ENCODE assay signal across 12 cellular contexts in the genomic region with DNA sequence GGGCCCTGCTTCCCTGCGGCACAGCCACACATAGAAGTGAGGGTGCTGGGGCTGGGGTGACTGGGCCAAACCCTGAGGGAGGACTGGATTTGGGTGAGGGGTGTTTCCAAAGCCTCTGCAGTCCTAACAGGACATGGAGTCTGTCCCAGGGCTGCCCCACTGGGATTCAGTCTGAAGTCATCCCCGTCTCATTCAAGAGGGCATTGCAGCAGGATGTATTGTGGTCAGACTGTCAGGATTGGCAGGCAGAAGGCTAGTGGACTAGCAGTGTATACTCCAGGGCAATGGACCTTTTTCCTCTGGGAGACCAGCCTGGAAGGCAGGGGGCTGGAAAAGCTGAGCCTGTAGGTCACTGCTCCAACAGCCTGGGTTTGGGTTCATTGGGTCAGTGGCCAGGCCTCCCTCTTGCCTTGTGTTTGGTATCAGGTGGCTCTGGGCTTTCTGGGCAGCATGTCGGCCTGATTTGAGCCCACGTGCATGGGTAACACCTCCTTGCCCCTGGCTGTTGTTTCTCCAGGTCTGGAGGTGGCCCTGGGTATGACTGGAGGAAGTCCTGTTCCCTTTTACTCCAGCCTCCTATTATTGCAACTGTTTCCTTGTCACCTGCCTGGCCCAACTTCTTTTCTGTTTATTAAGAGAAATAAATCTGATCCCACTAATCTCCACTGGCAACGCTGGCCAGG. TPM values are rescaled to one million over a fixed set of nuclear protein-coding genes. Genes with fewer than 3 reads are reported as not detected.
DNase-seq lines count a peak whose midpoint lies in the region; ATAC-seq and TF ChIP-seq lines count a peak whose summit lies in the region.
"Had no signal": no experiment of that assay in that cellular context is flagged by ENCODE, and none has a peak within 500 bp of the region (broad histone marks: within the 10 kb centered on the region; RNA-seq: fewer than 3 reads in every experiment).

No MANE protein-coding gene starts in this region.

- WGBS in SK-N-SH (ENCODE audit: low lambda C conversion rate) = 50% methylated on average over 1 of the region's 5 CpGs

- H3K4me2 ChIP-seq in SK-N-SH = peak overlapping the region; percentile 95; the same call in 1 of the 2 replicates

- DNase-seq in Daoy (ENCODE audit: low read depth) = peak; percentile 58
- DNase-seq in SK-N-SH = no peak
- no peak for DNase-seq in foreskin keratinocyte
- no peak for DNase-seq in progenitor cell of endocrine pancreas (ENCODE audit: low spot score, unreplicated experiment)
- no peak for DNase-seq in central memory CD4-positive, alpha-beta T cell
- DNase-seq in G401 (ENCODE audit: low spot score) = no peak
- DNase-seq in GOT3 (lab: John Stamatoyannopoulos, UW) = no peak
- DNase-seq: activated gamma-delta T cell, DMS153, NCI-H1436 had no signal

- H2AFZ ChIP-seq in SK-N-SH (ENCODE audit: low read depth) = no peak overlapping the region

- no peaks in the 10 kb centered on the region for H4K20me1 ChIP-seq in SK-N-SH (ENCODE audit: insufficient read depth)

- peak overlapping the region in 1 of 2 experiments; percentile 64; a peak in 1 of 4 replicates for H3K4me3 ChIP-seq in SK-N-SH (ENCODE audit: low read depth in 2 of 2, low read length in 1 of 2)

- ATAC-seq in foreskin keratinocyte = no peak
- no peak for ATAC-seq in activated T-helper 17 cell treated with anti-CD3 and anti-CD28 coated beads, Interleukin-2, amount 50 U/mL, for 72 hours (replicated peaks)

- H3F3A ChIP-seq in SK-N-SH (replicated peaks; ENCODE audit: insufficient read depth) = peaks cover 3% of the 10 kb centered on the region

- H3K4me1 Mint-ChIP-seq in progenitor cell of endocrine pancreas (ENCODE audit: low read depth) = peaks cover 14% of the 10 kb centered on the region
- no peaks in the 10 kb centered on the region for H3K4me1 Mint-ChIP-seq in activated T-helper 17 cell treated with anti-CD3 and anti-CD28 coated beads, Interleukin-2, amount 50 U/mL, for 72 hours

- CTCF ChIA-PET in SK-N-SH (lab: Yijun Ruan, JAX) = interaction anchor here (1.2 to 3.3 kb wide), 5 partner anchors 12 to 31 kb away, joined by 3 to 14 read pairs (median 11); no protein-coding TSS in a partner anchor

- H3K27me3 ChIP-seq in SK-N-SH (ENCODE audit: insufficient read depth) = no peaks in the 10 kb centered on the region
- no peaks in the 10 kb centered on the region for H3K27me3 ChIP-seq in foreskin keratinocyte
- H3K27me3 ChIP-seq: heart left ventricle had no signal

- H3K4me1 ChIP-seq in SK-N-SH (ENCODE audit: control insufficient read depth in 1 of 2, insufficient read depth in 2 of 2, low read depth in 1 of 2, low read length in 1 of 2) (peaks cover 0 to 23% of the 10 kb centered on the region in 2 experiments; a peak in 1 of 4 replicates), foreskin keratinocyte (no peaks in the 10 kb centered on the region)

- no peak for TF ChIP-seq EP300 in SK-N-SH (IDR thresholded peaks at IDR 0.05; ENCODE audit: borderline replicate concordance in 1 of 2, low read depth in 1 of 2, low read length in 1 of 2)

- peak overlapping the region; percentile 84 for H3K4me3 Mint-ChIP-seq in progenitor cell of endocrine pancreas (ENCODE audit: low read depth)
- no peak overlapping the region for H3K4me3 Mint-ChIP-seq in activated T-helper 17 cell treated with anti-CD3 and anti-CD28 coated beads, Interleukin-2, amount 50 U/mL, for 72 hours

- H3K9me2 ChIP-seq in SK-N-SH = no peaks in the 10 kb centered on the region

- H3K36me3 Mint-ChIP-seq in progenitor cell of endocrine pancreas (ENCODE audit: insufficient read depth) = peaks cover 8% of the 10 kb centered on the region
- no peaks in the 10 kb centered on the region for H3K36me3 Mint-ChIP-seq in activated T-helper 17 cell treated with anti-CD3 and anti-CD28 coated beads, Interleukin-2, amount 50 U/mL, for 72 hours (ENCODE audit: low read depth)

- TF ChIP-seq CTCF in SK-N-SH (IDR thresholded peaks at IDR 0.05) = no peak
- TF ChIP-seq CTCF in foreskin keratinocyte (conservative IDR thresholded peaks at IDR 0.05) = no peak
- TF ChIP-seq CTCF in progenitor cell of endocrine pancreas (IDR thresholded peaks at IDR 0.05; ENCODE audit: unreplicated experiment) = no peak

- H3K9me3 ChIP-seq in SK-N-SH = no peaks in the 10 kb centered on the region
- H3K9me3 ChIP-seq: heart left ventricle had no signal

- no peaks in the 10 kb centered on the region for H3K36me3 ChIP-seq in SK-N-SH (replicated peaks in 1 of 2; ENCODE audit: control insufficient read depth in 1 of 2, insufficient read depth in 2 of 2, low read length in 1 of 2)
- H3K36me3 ChIP-seq: heart left ventricle had no signal

- H3K9ac ChIP-seq in SK-N-SH = no peak overlapping the region

- H3K27me3 Mint-ChIP-seq in progenitor cell of endocrine pancreas = no peaks in the 10 kb centered on the region
- peaks cover 8% of the 10 kb centered on the region for H3K27me3 Mint-ChIP-seq in activated T-helper 17 cell treated with anti-CD3 and anti-CD28 coated beads, Interleukin-2, amount 50 U/mL, for 72 hours

- no peak for TF ChIP-seq RAD21 in SK-N-SH (IDR thresholded peaks at IDR 0.05; ENCODE audit: low read length)

- H3K9me3 Mint-ChIP-seq in progenitor cell of endocrine pancreas (ENCODE audit: low read depth) = no peaks in the 10 kb centered on the region
- H3K9me3 Mint-ChIP-seq in activated T-helper 17 cell treated with anti-CD3 and anti-CD28 coated beads, Interleukin-2, amount 50 U/mL, for 72 hours = no peaks in the 10 kb centered on the region

- H3K27ac ChIP-seq in SK-N-SH (ENCODE audit: low read depth in 2 of 2, low read length in 1 of 2) = no peak overlapping the region
- peak overlapping the region; percentile 2 for H3K27ac ChIP-seq in foreskin keratinocyte

- peak overlapping the region; percentile 95 for H3K27ac Mint-ChIP-seq in progenitor cell of endocrine pancreas
- no peak overlapping the region for H3K27ac Mint-ChIP-seq in activated T-helper 17 cell treated with anti-CD3 and anti-CD28 coated beads, Interleukin-2, amount 50 U/mL, for 72 hours

- peaks cover 6% of the 10 kb centered on the region; the same call in 1 of the 2 replicates for H3K79me2 ChIP-seq in SK-N-SH (ENCODE audit: insufficient read depth)

- POLR2A ChIA-PET in SK-N-SH (lab: Yijun Ruan, JAX) = no interaction called here

- in situ Hi-C loops in G401 (cut with HindIII; ENCODE audit: low sequenced_read_pairs) = no loop called here

TF ChIP-seq in SK-N-SH, 30 proteins besides CTCF, POLR2A, EP300 and RAD21:
- TF ChIP-seq NFIC (IDR thresholded peaks at IDR 0.05; ENCODE audit: borderline replicate concordance) (no peak), FOXJ3 (CRISPR knock-in tag; IDR thresholded peaks at IDR 0.05) (no peak)

RNA-seq across cellular contexts. Expression of gene SYNC, which starts 41.0 kb away (rescaled TPM):
- total RNA-seq in Daoy (2014; rRNA removed; shearing (Covaris generic)) = 52.8 and 63.1 TPM in 2 replicates
- 25.6 and 32.0 TPM in 2 replicates for polyA plus RNA-seq in SK-N-SH (2012; rRNA removed)
- 40.4 and 45.3 TPM in 2 replicates for polyA plus RNA-seq in SK-N-SH (2012; cell fraction: cytosol; rRNA removed)
- 26.0 and 30.2 TPM in 2 replicates for polyA plus RNA-seq in SK-N-SH (2012; cell fraction: nucleus; rRNA removed)
- total RNA-seq in foreskin keratinocyte = 4.5 and 6.6 TPM in 2 replicates
- polyA plus RNA-seq in foreskin keratinocyte = 1.6 and 2.2 TPM in 2 replicates
- 0.40 TPM in 1 of 2 replicates, not detected in the other for total RNA-seq in progenitor cell of endocrine pancreas
- not detected for total RNA-seq in activated T-helper 17 cell treated with anti-CD3 and anti-CD28 coated beads, Interleukin-2, amount 50 U/mL, for 72 hours
- total RNA-seq in G401 (2014; rRNA removed; shearing (Covaris generic)) = 6.5 and 7.9 TPM in 2 replicates
